In the genomic region with DNA sequence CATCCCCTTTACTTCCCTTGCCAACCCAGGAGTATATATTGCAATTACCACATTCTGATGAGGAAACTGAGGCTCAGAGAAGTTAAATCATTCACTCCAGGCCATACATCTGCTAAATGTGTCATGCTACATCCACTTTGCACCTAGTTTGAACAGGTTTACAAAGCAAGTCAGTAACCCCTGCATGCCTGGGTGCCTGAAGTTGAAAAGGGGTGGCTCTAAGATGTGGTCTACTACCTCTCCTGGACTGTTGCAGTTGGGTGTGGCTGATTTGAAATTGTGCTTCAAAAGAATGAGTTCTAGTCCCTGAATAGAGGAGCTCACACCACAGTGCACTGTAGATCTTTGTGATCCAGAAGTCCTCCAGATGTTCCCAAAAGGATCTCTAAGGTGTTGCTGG, we compare ENCODE assay signal across 12 cellular contexts. TPM values are rescaled to one million over a fixed set of nuclear protein-coding genes. Genes with fewer than 3 reads are reported as not detected.
DNase-seq lines count a peak whose midpoint lies in the region; ATAC-seq and TF ChIP-seq lines count a peak whose summit lies in the region.
"Had no signal": no experiment of that assay in that cellular context is flagged by ENCODE, and none has a peak within 500 bp of the region (broad histone marks: within the 10 kb centered on the region; RNA-seq: fewer than 3 reads in every experiment).

No MANE protein-coding gene starts in this region.

- H3K4me1 ChIP-seq in IMR-90 (ENCODE audit: control insufficient read depth, insufficient read depth, low read length) (peaks cover 21% of the 10 kb centered on the region), parathyroid adenoma (no peaks in the 10 kb centered on the region)

- peak overlapping the region in 1 of 2 experiments; percentile 4; a peak in 1 of 4 replicates for H4K8ac ChIP-seq in IMR-90 (ENCODE audit: low read depth in 2 of 2, low read length in 2 of 2)

- H3K27me3 Mint-ChIP-seq in CD14-positive monocyte (ENCODE audit: low read depth in 3 of 3) (peaks cover 0 to 1% (median 0%) of the 10 kb centered on the region in 3 donors), nephron progenitor cell (ENCODE audit: low read depth, poor library complexity) (peaks cover 9% of the 10 kb centered on the region)
- no peaks in the 10 kb centered on the region for H3K27me3 Mint-ChIP-seq in central memory CD8-positive, alpha-beta T cell

- peak overlapping the region; percentile 81; the same call in 1 of the 2 replicates for H2BK120ac ChIP-seq in IMR-90 (ENCODE audit: low read depth, low read length)

- no peak for ATAC-seq in IMR-90 (ENCODE audit: low read depth)
- ATAC-seq in central memory CD8-positive, alpha-beta T cell (replicated peaks; ENCODE audit: extremely low read depth, poor library complexity, severe bottlenecking): no peak
- ATAC-seq in HG03457 (IDR thresholded peaks at IDR 0.05; ENCODE audit: unreplicated experiment): no peak

- no peak overlapping the region for H3K18ac ChIP-seq in IMR-90 (ENCODE audit: low read depth, low read length)

- H3K23ac ChIP-seq in IMR-90 (ENCODE audit: low read depth, low read length): 0 out of 2 replicates have a peak overlapping the region, but pooled peaks have one; percentile 20

- H3K4me3 Mint-ChIP-seq in CD14-positive monocyte: peak overlapping the region in 1 of 2 donors; percentile 84
- peak overlapping the region; percentile 71 for H3K4me3 Mint-ChIP-seq in central memory CD8-positive, alpha-beta T cell
- H3K4me3 Mint-ChIP-seq in nephron progenitor cell: no peak overlapping the region

- DNase-seq in CD14-positive monocyte (ENCODE audit: low spot score) (no peak), IMR-90 (no peak), nephron progenitor cell (no peak), DMS153 (lab: John Stamatoyannopoulos, UW) (no peak), head of caudate nucleus (no peak)
- DNase-seq in central memory CD8-positive, alpha-beta T cell (ENCODE audit: low spot score in 2 of 2): no peak
- DNase-seq: NCI-H510A; stimulated activated CD4-positive, alpha-beta T cell treated with anti-CD3 and anti-CD28 coated beads, Interleukin-12 subunit alpha, Interleukin-12 subunit beta, amount 100 ng/mL, for 4 hours had no signal

- H4K20me1 ChIP-seq in IMR-90 (ENCODE audit: insufficient read depth, low read length): 0 out of 2 replicates have a peak, but pooled peaks cover 13% of the 10 kb centered on the region

- H2AFZ ChIP-seq in IMR-90 (replicated peaks; ENCODE audit: low read length, poor library complexity): no peak overlapping the region
- no peak overlapping the region for H2AFZ ChIP-seq in parathyroid adenoma

- H2AK9ac ChIP-seq in IMR-90 (replicated peaks; ENCODE audit: low read depth, low read length, poor library complexity): no peak overlapping the region

- peak overlapping the region; percentile 51; the same call in 1 of the 2 replicates for H3K14ac ChIP-seq in IMR-90 (replicated peaks; ENCODE audit: low read depth, low read length)

- H3K27me3 ChIP-seq in IMR-90 (ENCODE audit: control insufficient read depth, insufficient read depth, low read length) (no peaks in the 10 kb centered on the region), parathyroid adenoma (ENCODE audit: control insufficient read depth, insufficient read depth, low read length) (no peaks in the 10 kb centered on the region)

- POLR2A ChIA-PET in IMR-90 (lab: Charles Lee; ENCODE audit: unreplicated experiment): no interaction called here

- in situ Hi-C loops in IMR-90 (cut with MboI; ENCODE audit: low sequenced_read_pairs): no loop called here

- intact Hi-C loops in CD14-positive monocyte (cut with micrococcal nuclease): no loop called here
- intact Hi-C loops in IMR-90 (cut with micrococcal nuclease): no loop called here
- intact Hi-C loops in head of caudate nucleus (cut with DNase I): no loop called here

- no peak overlapping the region for H2AK5ac ChIP-seq in IMR-90 (ENCODE audit: low read depth, low read length)

- H3K9me3 ChIP-seq in IMR-90 (ENCODE audit: control insufficient read depth, insufficient read depth, low read length) (no peaks in the 10 kb centered on the region), parathyroid adenoma (ENCODE audit: control insufficient read depth, low read length) (no peaks in the 10 kb centered on the region)

- BruUV-seq in IMR-90 (replicated peaks; lab: Mats Ljungman, UMichigan): no TSS peak

- no peak for TF ChIP-seq POLR2A in IMR-90 (IDR thresholded peaks at IDR 0.05; ENCODE audit: low read depth, low read length)

- H2BK15ac ChIP-seq in IMR-90 (ENCODE audit: low read depth, low read length): no peak overlapping the region

- no peak overlapping the region for H3K56ac ChIP-seq in IMR-90 (ENCODE audit: extremely low read depth, insufficient read depth, low read length)

- H3K4me3 ChIP-seq in IMR-90 (ENCODE audit: insufficient read depth, low read depth, low read length): no peak overlapping the region
- H3K4me3 ChIP-seq in parathyroid adenoma (ENCODE audit: low read depth, low read length): no peak overlapping the region
- H3K4me3 ChIP-seq: SK-N-MC had no signal

- H3K9me3 Mint-ChIP-seq in CD14-positive monocyte: no peaks in the 10 kb centered on the region
- H3K9me3 Mint-ChIP-seq in central memory CD8-positive, alpha-beta T cell: no peaks in the 10 kb centered on the region
- peaks cover 3% of the 10 kb centered on the region for H3K9me3 Mint-ChIP-seq in nephron progenitor cell

- no peaks in the 10 kb centered on the region for H3K79me2 ChIP-seq in parathyroid adenoma

- peak overlapping the region; percentile 19 for H4K91ac ChIP-seq in IMR-90 (ENCODE audit: insufficient read depth, low read depth, low read length)

- H2BK20ac ChIP-seq in IMR-90 (ENCODE audit: low read depth, low read length): peak overlapping the region; percentile 45; the same call in 1 of the 2 replicates

- H3K36me3 ChIP-seq in IMR-90 (ENCODE audit: control insufficient read depth, insufficient read depth, low read length) (no peaks in the 10 kb centered on the region), parathyroid adenoma (ENCODE audit: control insufficient read depth, insufficient read depth, low read length) (no peaks in the 10 kb centered on the region)

- TF ChIP-seq RAD21 in IMR-90 (IDR thresholded peaks at IDR 0.05; ENCODE audit: low read length): no peak

- peak overlapping the region; percentile 96 to 100 (median 99) for H3K27ac Mint-ChIP-seq in CD14-positive monocyte
- H3K27ac Mint-ChIP-seq in central memory CD8-positive, alpha-beta T cell (ENCODE audit: low read depth): peak overlapping the region; percentile 96
- no peak overlapping the region for H3K27ac Mint-ChIP-seq in nephron progenitor cell

- CTCF ChIA-PET in IMR-90 (lab: Yijun Ruan, JAX): interaction anchor here (0.7 to 1.0 kb wide), 2 partner anchors 19 to 59 kb away, joined by 3 read pairs; no protein-coding TSS in a partner anchor

- H3K9me1 ChIP-seq in IMR-90 (ENCODE audit: insufficient read depth, low read length): peaks cover 19% of the 10 kb centered on the region

- H3K36me3 Mint-ChIP-seq in CD14-positive monocyte (peaks cover 20 to 63% of the 10 kb centered on the region in 2 donors), nephron progenitor cell (ENCODE audit: low read depth) (no peaks in the 10 kb centered on the region)
- H3K36me3 Mint-ChIP-seq in central memory CD8-positive, alpha-beta T cell (ENCODE audit: insufficient read depth): peaks cover 15% of the 10 kb centered on the region

- H3K9ac ChIP-seq in IMR-90 (ENCODE audit: low read depth, low read length) (no peak overlapping the region), parathyroid adenoma (no peak overlapping the region)
- H3K9ac ChIP-seq: KMS-11 had no signal

- H2BK5ac ChIP-seq in IMR-90 (ENCODE audit: low read depth, low read length, poor library complexity, severe bottlenecking): no peak overlapping the region

- 0 out of 2 replicates have a peak overlapping the region, but pooled peaks have one; percentile 9 for H4K5ac ChIP-seq in IMR-90 (ENCODE audit: low read depth, low read length)

- dilution Hi-C loops in IMR-90 (cut with HindIII; ENCODE audit: low sequenced_read_pairs, unreplicated experiment): no loop called here

- no peak overlapping the region for H3K27ac ChIP-seq in IMR-90 (ENCODE audit: insufficient read depth, low read length)
- peak overlapping the region; percentile 47 for H3K27ac ChIP-seq in parathyroid adenoma
- H3K27ac ChIP-seq: KMS-11, SK-N-MC had no signal

- peak overlapping the region; percentile 31 for H3K4ac ChIP-seq in IMR-90 (ENCODE audit: low read depth, low read length)

- TF ChIP-seq CTCF in CD14-positive monocyte (IDR thresholded peaks at IDR 0.05): no peak
- TF ChIP-seq CTCF in IMR-90 (conservative IDR thresholded peaks at IDR 0.05; ENCODE audit: low read depth, low read length): no peak
- no peak for TF ChIP-seq CTCF in parathyroid adenoma (IDR thresholded peaks at IDR 0.05)
- no peak for TF ChIP-seq CTCF in nephron progenitor cell (IDR thresholded peaks at IDR 0.05)

- H3K4me2 ChIP-seq in IMR-90 (ENCODE audit: low read depth, low read length) (no peak overlapping the region), parathyroid adenoma (ENCODE audit: low read length) (no peak overlapping the region)
- H3K4me2 ChIP-seq: KMS-11 had no signal

- H3K4me1 Mint-ChIP-seq in CD14-positive monocyte: peaks cover 100% of the 10 kb centered on the region
- peaks cover 99% of the 10 kb centered on the region for H3K4me1 Mint-ChIP-seq in central memory CD8-positive, alpha-beta T cell
- H3K4me1 Mint-ChIP-seq in nephron progenitor cell: peaks cover 77% of the 10 kb centered on the region

- peaks cover 12 to 65% of the 10 kb centered on the region in 2 experiments for H3K79me1 ChIP-seq in IMR-90 (ENCODE audit: low read depth in 1 of 2, low read length in 2 of 2)

TF ChIP-seq in IMR-90, 13 proteins besides CTCF, POLR2A, EP300 and RAD21 (continues in another document):
- no peak for TF ChIP-seq NFE2L2 (IDR thresholded peaks at IDR 0.05; ENCODE audit: low read depth, low read length)
- no peak for TF ChIP-seq MXI1 (IDR thresholded peaks at IDR 0.05; ENCODE audit: borderline replicate concordance, low read depth, low read length)
- TF ChIP-seq MAZ (IDR thresholded peaks at IDR 0.05; ENCODE audit: borderline replicate concordance, low read depth, low read length): no peak
- TF ChIP-seq FOS (IDR thresholded peaks at IDR 0.05; ENCODE audit: low read depth, low read length): no peak
- TF ChIP-seq SMC3 (IDR thresholded peaks at IDR 0.05; ENCODE audit: low read depth, low read length): no peak
- no peak for TF ChIP-seq MAFK (IDR thresholded peaks at IDR 0.05; ENCODE audit: low read depth, low read length)
- TF ChIP-seq BHLHE40 (IDR thresholded peaks at IDR 0.05; ENCODE audit: low read depth, low read length): no peak
- no peak for TF ChIP-seq RFX5 (IDR thresholded peaks at IDR 0.05; ENCODE audit: low read depth, low read length)

RNA-seq across cellular contexts. Expression of a gene that starts 23.7 kb away (rescaled TPM):
- polyA plus RNA-seq in CD14-positive monocyte: 10 to 100 TPM; 42.4 to 64.5 TPM
- total RNA-seq in IMR-90 (2012; rRNA removed): 11.5 and 13.3 TPM in 2 replicates
- 14.2 and 20.9 TPM in 2 replicates for polyA plus RNA-seq in IMR-90 (2012; rRNA removed)
- 3.5 and 8.3 TPM in 2 replicates for polyA plus RNA-seq in IMR-90 (2012; cell fraction: cytosol; rRNA removed)
- polyA plus RNA-seq in IMR-90 (2012; cell fraction: nucleus; rRNA removed; ENCODE audit: low replicate concordance): 12.1 and 15.7 TPM in 2 replicates
